In genomic region chr15:42367041-42367440, GRCh38 we compare ENCODE assay signal across 20 cellular contexts. TPM values are rescaled to one million over a fixed set of nuclear protein-coding genes. Genes with fewer than 3 reads are reported as not detected.
DNase-seq lines count a peak whose midpoint lies in the region; ATAC-seq and TF ChIP-seq lines count a peak whose summit lies in the region.
"Had no signal": no experiment of that assay in that cellular context is flagged by ENCODE, and none has a peak within 500 bp of the region (broad histone marks: within the 10 kb centered on the region; RNA-seq: fewer than 3 reads in every experiment).

No MANE protein-coding gene starts in this region.

- no peaks in the 10 kb centered on the region for H3K9me3 ChIP-seq in gastrocnemius medialis
- no peaks in the 10 kb centered on the region for H3K9me3 ChIP-seq in T-helper 17 cell (ENCODE audit: control insufficient read depth, low read length, poor library complexity, severe bottlenecking)
- H3K9me3 ChIP-seq in neural progenitor cell (ENCODE audit: low read depth), result no peaks in the 10 kb centered on the region

- in situ Hi-C loops in gastrocnemius medialis (cut with MboI; ENCODE audit: low sequenced_read_pairs in 4 of 4), result no loop called here

- DNase-seq in HL-60 (ENCODE audit: low read depth in 1 of 2, low spot score in 1 of 2) (peak; percentile 84 to 97), NOMO-1 treated with dmso at 0.1 percent for 144 hours (lab: John Stamatoyannopoulos, UW; ENCODE audit: unreplicated experiment) (peak; percentile 73), fibroblast of peridontal ligament (ENCODE audit: extremely low read depth) (peak; percentile 38), gastrocnemius medialis (peak; percentile 71 to 87), T-helper 17 cell (no peak), HT-29 (ENCODE audit: low spot score) (no peak), neural progenitor cell (ENCODE audit: low spot score) (no peak)
- DNase-seq in activated naive CD4-positive, alpha-beta T cell treated with anti-CD3 and anti-CD28 coated beads for 36 hours, result no peak
- DNase-seq: activated CD4-positive, alpha-beta T cell treated with anti-CD3 and anti-CD28 coated beads, Interleukin-2, amount 50 U/mL, for 1 hour; activated effector memory CD4-positive, alpha-beta T cell treated with anti-CD3 and anti-CD28 coated beads, Interleukin-2, amount 50 U/mL, for 16 hours; COR-L47; NCI-H1105; NCI-H2107; NCI-H526; stimulated activated CD4-positive, alpha-beta T cell treated with anti-CD3 and anti-CD28 coated beads, Interleukin-12 subunit alpha, Interleukin-12 subunit beta, amount 100 ng/mL, for 4 hours; T-cell had no signal

- H3K4me1 Mint-ChIP-seq in activated naive CD4-positive, alpha-beta T cell treated with anti-CD3 and anti-CD28 coated beads for 36 hours (ENCODE audit: low read depth), result no peaks in the 10 kb centered on the region
- H3K4me1 Mint-ChIP-seq in T-helper 17 cell (peaks cover 2% of the 10 kb centered on the region), neural progenitor cell (no peaks in the 10 kb centered on the region)
- H3K4me1 Mint-ChIP-seq: neural crest cell, T-cell had no signal

- H3K27me3 ChIP-seq in HL-60 (ENCODE audit: insufficient read depth, poor library complexity, severe bottlenecking), result no peaks in the 10 kb centered on the region
- no peaks in the 10 kb centered on the region for H3K27me3 ChIP-seq in gastrocnemius medialis
- H3K27me3 ChIP-seq in neural progenitor cell, result no peaks in the 10 kb centered on the region
- H3K27me3 ChIP-seq: cardiac muscle cell had no signal

- H3K4me2 ChIP-seq in neural progenitor cell, result no peak overlapping the region
- H3K4me2 ChIP-seq: KMS-11 had no signal

- no peaks in the 10 kb centered on the region for H3K27me3 Mint-ChIP-seq in activated naive CD4-positive, alpha-beta T cell treated with anti-CD3 and anti-CD28 coated beads for 36 hours (ENCODE audit: low read depth)
- H3K27me3 Mint-ChIP-seq in T-helper 17 cell (no peaks in the 10 kb centered on the region), neural progenitor cell (ENCODE audit: insufficient read depth, low read depth) (peaks cover 2% of the 10 kb centered on the region)
- H3K27me3 Mint-ChIP-seq: dendritic cell treated with granulocyte-macrophage colony-stimulating factor and Interleukin-4, amounts not matched to agents 40 ng/mL and 50 ng/mL, for 4 days; T-cell had no signal

- no peaks in the 10 kb centered on the region for H4K20me1 ChIP-seq in neural progenitor cell (ENCODE audit: low read depth)

- TF ChIP-seq CTCF in HL-60 (IDR thresholded peaks at IDR 0.05; ENCODE audit: insufficient read depth, low read length) (no peak), gastrocnemius medialis (IDR thresholded peaks at IDR 0.05 in 4 of 5, conservative IDR thresholded peaks at IDR 0.05 in 1 of 5) (no peak), neural progenitor cell (IDR thresholded peaks at IDR 0.05) (no peak)

- H3K4me1 ChIP-seq in gastrocnemius medialis, result peaks cover 71 to 75% of the 10 kb centered on the region in 2 donors
- no peaks in the 10 kb centered on the region for H3K4me1 ChIP-seq in neural progenitor cell

- H3K36me3 Mint-ChIP-seq in activated naive CD4-positive, alpha-beta T cell treated with anti-CD3 and anti-CD28 coated beads for 36 hours (ENCODE audit: low read depth), result no peaks in the 10 kb centered on the region
- H3K36me3 Mint-ChIP-seq in T-helper 17 cell (ENCODE audit: low read depth) (peaks cover 4% of the 10 kb centered on the region), neural progenitor cell (no peaks in the 10 kb centered on the region)

- TF ChIP-seq POLR2A in gastrocnemius medialis (IDR thresholded peaks at IDR 0.05), result peak; percentile 63 to 72

- no peak overlapping the region for H2AFZ ChIP-seq in neural progenitor cell (replicated peaks)

- H3K79me2 ChIP-seq in neural progenitor cell (ENCODE audit: low read depth), result no peaks in the 10 kb centered on the region

- H3K4me3 ChIP-seq in HL-60 (replicated peaks; ENCODE audit: insufficient read depth, low read length), result no peak overlapping the region
- peak overlapping the region in 1 of 4 donors; percentile 23 for H3K4me3 ChIP-seq in gastrocnemius medialis
- no peak overlapping the region for H3K4me3 ChIP-seq in neural progenitor cell
- H3K4me3 ChIP-seq: cardiac muscle cell had no signal

- H3K27ac Mint-ChIP-seq in activated naive CD4-positive, alpha-beta T cell treated with anti-CD3 and anti-CD28 coated beads for 36 hours, result no peak overlapping the region
- H3K27ac Mint-ChIP-seq in T-helper 17 cell, result no peak overlapping the region
- H3K27ac Mint-ChIP-seq in neural progenitor cell, result no peak overlapping the region
- H3K27ac Mint-ChIP-seq: dendritic cell treated with granulocyte-macrophage colony-stimulating factor and Interleukin-4, amounts not matched to agents 40 ng/mL and 50 ng/mL, for 4 days; T-cell had no signal

- no peak overlapping the region for H3K9ac ChIP-seq in neural progenitor cell
- H3K9ac ChIP-seq: KMS-11 had no signal

- peak; percentile 93 to 96 for ATAC-seq in gastrocnemius medialis
- ATAC-seq in T-helper 17 cell, result no peak
- ATAC-seq: T-cell had no signal

- H3K9me3 Mint-ChIP-seq in activated naive CD4-positive, alpha-beta T cell treated with anti-CD3 and anti-CD28 coated beads for 36 hours, result no peaks in the 10 kb centered on the region
- H3K9me3 Mint-ChIP-seq in neural progenitor cell, result peaks cover 13% of the 10 kb centered on the region
- H3K9me3 Mint-ChIP-seq: dendritic cell treated with granulocyte-macrophage colony-stimulating factor and Interleukin-4, amounts not matched to agents 40 ng/mL and 50 ng/mL, for 4 days; T-cell had no signal

- intact Hi-C loops in gastrocnemius medialis (cut with DNase I; ENCODE audit: low total_unique reads), result loop anchor here (5.0 kb wide), 1 partner anchor 85 kb away; no protein-coding TSS in a partner anchor
- intact Hi-C loops in activated naive CD4-positive, alpha-beta T cell treated with anti-CD3 and anti-CD28 coated beads for 36 hours (cut with micrococcal nuclease), result no loop called here

- no peaks in the 10 kb centered on the region for H3F3A ChIP-seq in neural progenitor cell (ENCODE audit: low read depth)

- H3K36me3 ChIP-seq in gastrocnemius medialis (peaks cover 0 to 7% of the 10 kb centered on the region in 2 donors), neural progenitor cell (no peaks in the 10 kb centered on the region)
- H3K36me3 ChIP-seq: cardiac muscle cell had no signal

- H3K4me3 Mint-ChIP-seq in activated naive CD4-positive, alpha-beta T cell treated with anti-CD3 and anti-CD28 coated beads for 36 hours, result no peak overlapping the region
- H3K4me3 Mint-ChIP-seq in T-helper 17 cell, result no peak overlapping the region
- no peak overlapping the region for H3K4me3 Mint-ChIP-seq in neural progenitor cell
- H3K4me3 Mint-ChIP-seq: dendritic cell treated with granulocyte-macrophage colony-stimulating factor and Interleukin-4, amounts not matched to agents 40 ng/mL and 50 ng/mL, for 4 days; neural crest cell; T-cell had no signal

- CTCF ChIA-PET in activated naive CD4-positive, alpha-beta T cell treated with anti-CD3 and anti-CD28 coated beads for 36 hours (lab: Charles Lee), result no interaction called here

- H3K27ac ChIP-seq in HL-60 (replicated peaks) (peak overlapping the region; percentile 66), gastrocnemius medialis (peak overlapping the region; percentile 93 to 97 (median 96)), neural progenitor cell (no peak overlapping the region)
- H3K27ac ChIP-seq: cardiac muscle cell, KMS-11 had no signal

RNA-seq across cellular contexts. Expression of gene CAPN3, which starts 7.7 kb away (rescaled TPM):
- total RNA-seq in gastrocnemius medialis, result 100 to 1,000 TPM in 3 of 4 donors, 10 to 100 TPM in 1; 96.8 to 263 (median 163) TPM
- total RNA-seq in activated naive CD4-positive, alpha-beta T cell treated with anti-CD3 and anti-CD28 coated beads for 36 hours, result 1 to 10 TPM in 1 of 2 experiments, under 1 TPM in 1; 0.83 to 1.5 TPM
- total RNA-seq in T-helper 17 cell, result 10 to 100 TPM; 10.6 to 11.6 TPM
- not detected in 2 replicates for total RNA-seq in HT-29 (2014; rRNA removed; shearing (Covaris generic))
- 0.37 TPM in 1 of 2 replicates, not detected in the other for total RNA-seq in neural progenitor cell (ENCODE audit: low replicate concordance)

Comparison
In these comparisons a context has a peak if more than half of its experiments do, and no peak if none do; other contexts are left out.
1. DNase-seq: peak in HL-60 (2 of 2), NOMO-1 treated with dmso at 0.1 percent for 144 hours (single experiment), fibroblast of peridontal ligament (single experiment) and gastrocnemius medialis (2 of 2); none in activated naive CD4-positive, alpha-beta T cell treated with anti-CD3 and anti-CD28 coated beads for 36 hours (single experiment), T-helper 17 cell (0 of 3), HT-29 (single experiment) and neural progenitor cell (single experiment).
2. RNA of gene CAPN3, which starts 7.7 kb away (total RNA-seq): 96.8 to 263 TPM in gastrocnemius medialis; 10.6 to 11.6 TPM in T-helper 17 cell, 0.83 to 1.5 TPM in activated naive CD4-positive, alpha-beta T cell treated with anti-CD3 and anti-CD28 coated beads for 36 hours, 0.37 TPM in neural progenitor cell and not detected in HT-29; every median in the first group is over 4 times any median in the second.